Comparison of ENCODE assay signal across 23 cellular contexts in genomic region chr10:127100983-127101615, GRCh38.
"Had no signal": no experiment of that assay in that cellular context is flagged by ENCODE, and none has a peak within 500 bp of the region (broad histone marks: within the 10 kb centered on the region; RNA-seq: fewer than 3 reads in every experiment).

No MANE protein-coding gene starts in this region.

- H3K27me3 Mint-ChIP-seq: activated B cell treated with CpG ODN at 0.5 μM for 24 hours; activated CD4-positive, alpha-beta memory T cell treated with anti-CD3 and anti-CD28 coated beads for 36 hours; activated CD4-positive, alpha-beta T cell treated with anti-CD3 and anti-CD28 coated beads, Interleukin-2, amount 10 ng/mL, durations not matched to agents 7 days and 5 days; activated naive CD8-positive, alpha-beta T cell treated with anti-CD3 and anti-CD28 coated beads, Interleukin-2, amount 50 U/mL, for 24 hours had no signal

- H3K27ac Mint-ChIP-seq: activated B cell treated with CpG ODN at 0.5 μM for 24 hours; activated CD4-positive, alpha-beta memory T cell treated with anti-CD3 and anti-CD28 coated beads for 36 hours; activated CD4-positive, alpha-beta T cell treated with anti-CD3 and anti-CD28 coated beads, Interleukin-2, amount 10 ng/mL, durations not matched to agents 7 days and 5 days; activated naive CD4-positive, alpha-beta T cell treated with anti-CD3 and anti-CD28 coated beads, Interleukin-2, amount 50 U/mL, for 72 hours; activated naive CD8-positive, alpha-beta T cell treated with anti-CD3 and anti-CD28 coated beads, Interleukin-2, amount 50 U/mL, for 24 hours; T-helper 17 cell had no signal

- ATAC-seq: activated naive CD4-positive, alpha-beta T cell treated with anti-CD3 and anti-CD28 coated beads, Interleukin-2, amount 50 U/mL, for 72 hours; activated naive CD8-positive, alpha-beta T cell treated with anti-CD3 and anti-CD28 coated beads, Interleukin-2, amount 50 U/mL, for 24 hours; activated T-cell treated with anti-CD3 and anti-CD28 coated beads, Interleukin-2, amount 50 U/mL, for 4 hours; body of pancreas; T-helper 17 cell had no signal

- H3K9me3 Mint-ChIP-seq: activated CD4-positive, alpha-beta memory T cell treated with anti-CD3 and anti-CD28 coated beads for 36 hours; activated CD4-positive, alpha-beta T cell treated with anti-CD3 and anti-CD28 coated beads, Interleukin-2, amount 10 ng/mL, durations not matched to agents 7 days and 5 days; activated naive CD4-positive, alpha-beta T cell treated with anti-CD3 and anti-CD28 coated beads, Interleukin-2, amount 50 U/mL, for 72 hours; activated naive CD8-positive, alpha-beta T cell treated with anti-CD3 and anti-CD28 coated beads, Interleukin-2, amount 50 U/mL, for 24 hours; activated T-cell treated with anti-CD3 and anti-CD28 coated beads, Interleukin-2, amount 50 U/mL, for 4 hours had no signal

- H3K36me3 Mint-ChIP-seq: activated CD4-positive, alpha-beta memory T cell treated with anti-CD3 and anti-CD28 coated beads for 36 hours; activated naive CD4-positive, alpha-beta T cell treated with anti-CD3 and anti-CD28 coated beads, Interleukin-2, amount 50 U/mL, for 72 hours had no signal

- H3K4me1 Mint-ChIP-seq: activated B cell treated with CpG ODN at 0.5 μM for 24 hours; activated CD4-positive, alpha-beta T cell treated with anti-CD3 and anti-CD28 coated beads, Interleukin-2, amount 10 ng/mL, durations not matched to agents 7 days and 5 days; activated naive CD8-positive, alpha-beta T cell treated with anti-CD3 and anti-CD28 coated beads, Interleukin-2, amount 50 U/mL, for 24 hours; T-helper 17 cell had no signal

- H3K4me3 Mint-ChIP-seq: activated B cell treated with CpG ODN at 0.5 μM for 24 hours; activated CD4-positive, alpha-beta memory T cell treated with anti-CD3 and anti-CD28 coated beads for 36 hours; activated CD4-positive, alpha-beta T cell treated with anti-CD3 and anti-CD28 coated beads, Interleukin-2, amount 10 ng/mL, durations not matched to agents 7 days and 5 days; activated naive CD8-positive, alpha-beta T cell treated with anti-CD3 and anti-CD28 coated beads, Interleukin-2, amount 50 U/mL, for 24 hours; activated T-cell treated with anti-CD3 and anti-CD28 coated beads, Interleukin-2, amount 50 U/mL, for 4 hours; T-helper 17 cell had no signal

- DNase-seq: activated B cell treated with CpG ODN at 0.5 μM for 24 hours; activated CD4-positive, alpha-beta memory T cell treated with anti-CD3 and anti-CD28 coated beads for 36 hours; activated CD4-positive, alpha-beta T cell treated with anti-CD3 and anti-CD28 coated beads, Interleukin-2, amount 10 ng/mL, durations not matched to agents 7 days and 5 days; activated CD8-positive, alpha-beta memory T cell treated with anti-CD3 and anti-CD28 coated beads for 24 hours; activated effector memory CD4-positive, alpha-beta T cell treated with anti-CD3 and anti-CD28 coated beads, Interleukin-2, amount 50 U/mL, for 16 hours; activated naive CD4-positive, alpha-beta T cell treated with Interleukin-2 at 50 U/mL for 16 hours; activated naive CD8-positive, alpha-beta T cell treated with anti-CD3 and anti-CD28 coated beads, Interleukin-2, amount 50 U/mL, for 24 hours; activated T-cell treated with anti-CD3 and anti-CD28 coated beads, Interleukin-2, amount 50 U/mL, for 4 hours; amniotic stem cell; body of pancreas; central memory CD4-positive, alpha-beta T cell; MM.1S; NCI-H1105 treated with DMSO at 0.1 percent for 48 hours; NCI-H1436 treated with DMSO at 0.1 percent for 48 hours; NCI-H187; NCI-H2081; NCI-H510A treated with DMSO at 0.1 percent for 48 hours; NCI-H69; PC-9; SHP77 treated with DMSO at 0.1 percent for 48 hours; T-helper 17 cell; T-helper 9 cell had no signal
